10 cellular contexts compared by ENCODE assay signal in genomic region chr3:49005998-49006397, GRCh38. TPM values are rescaled to one million over a fixed set of nuclear protein-coding genes. Genes with fewer than 3 reads are reported as not detected.
DNase-seq lines count a peak whose midpoint lies in the region; ATAC-seq and TF ChIP-seq lines count a peak whose summit lies in the region.
"Had no signal": no experiment of that assay in that cellular context is flagged by ENCODE, and none has a peak within 500 bp of the region (broad histone marks: within the 10 kb centered on the region; RNA-seq: fewer than 3 reads in every experiment).

No MANE protein-coding gene starts in this region.

- peak overlapping the region in 5 of 7 donors; percentile 94 to 99 (median 99) for H3K27ac Mint-ChIP-seq in CD14-positive monocyte

- intact Hi-C loops in CD14-positive monocyte (cut with micrococcal nuclease), result loop anchor here in 1 of 2 donors (2.0 kb wide), 1 partner anchor 17 kb away; no protein-coding TSS in a partner anchor
- intact Hi-C loops in ovary (cut with DNase I), result loop anchor here in 1 of 4 donors (2.0 kb wide), 1 partner anchor 15 kb away; the partner anchor contains the start of gene P4HTM

- peaks cover 45% of the 10 kb centered on the region for H3K79me2 ChIP-seq in Loucy (ENCODE audit: insufficient read depth, low read length)

- TF ChIP-seq POLR2A in ovary (IDR thresholded peaks at IDR 0.05), result no peak

- H3K36me3 Mint-ChIP-seq in CD14-positive monocyte, result peaks cover 5 to 13% of the 10 kb centered on the region in 2 donors

- no peaks in the 10 kb centered on the region for H3K9me3 ChIP-seq in Loucy (ENCODE audit: insufficient read depth, low read depth, low read length)
- no peaks in the 10 kb centered on the region for H3K9me3 ChIP-seq in ovary

- no peaks in the 10 kb centered on the region for H3F3A ChIP-seq in Loucy (ENCODE audit: low read depth)

- DNase-seq in CD14-positive monocyte (ENCODE audit: low spot score) (no peak), coronary artery (ENCODE audit: low spot score) (no peak), ovary (peak in 1 of 5 donors; percentile 53), ureter (ENCODE audit: low spot score) (no peak), H7 (no peak)
- DNase-seq: effector CD8-positive, alpha-beta T cell; stimulated activated CD4-positive, alpha-beta T cell treated with anti-CD3 and anti-CD28 coated beads, Interleukin-4, amount 100 ng/mL, for 1 hour had no signal

- no peaks in the 10 kb centered on the region for H3K27me3 ChIP-seq in Loucy (ENCODE audit: insufficient read depth, low read length, poor library complexity, severe bottlenecking)
- no peaks in the 10 kb centered on the region for H3K27me3 ChIP-seq in ovary
- no peaks in the 10 kb centered on the region; the same call in 1 of the 2 replicates for H3K27me3 ChIP-seq in H7 (ENCODE audit: control insufficient read depth, insufficient read depth, low read length)

- peaks cover 23% of the 10 kb centered on the region for H3K4me1 Mint-ChIP-seq in CD14-positive monocyte

- H3K4me3 ChIP-seq in Loucy (ENCODE audit: low read length, poor library complexity, severe bottlenecking), result peak overlapping the region; percentile 86
- peak overlapping the region; percentile 91 for H3K4me3 ChIP-seq in coronary artery
- H3K4me3 ChIP-seq in ovary, result no peak overlapping the region
- H3K4me3 ChIP-seq in H7 (ENCODE audit: insufficient read depth, low read depth, low read length), result no peak overlapping the region

- 93 to 98% (median 96%) methylated on average over 5 of the region's 5 CpGs for WGBS in ovary, 3 donors

- H3K4me2 ChIP-seq in Loucy (ENCODE audit: low read depth, low read length, poor library complexity, severe bottlenecking), result peak overlapping the region; percentile 82

- TF ChIP-seq CTCF in CD14-positive monocyte (IDR thresholded peaks at IDR 0.05) (no peak), Loucy (conservative IDR thresholded peaks at IDR 0.05; ENCODE audit: low read length) (no peak), coronary artery (IDR thresholded peaks at IDR 0.05) (no peak), ovary (IDR thresholded peaks at IDR 0.05) (no peak)

- peaks cover 0 to 2% (median 1%) of the 10 kb centered on the region in 3 donors for H3K27me3 Mint-ChIP-seq in CD14-positive monocyte (ENCODE audit: low read depth in 3 of 3)

- no peak for TF ChIP-seq EP300 in ovary (IDR thresholded peaks at IDR 0.05)

- no peaks in the 10 kb centered on the region for H3K9me3 Mint-ChIP-seq in CD14-positive monocyte

- no peak overlapping the region for H2AFZ ChIP-seq in Loucy (ENCODE audit: low read length)

- H3K9ac ChIP-seq in Loucy (ENCODE audit: low read depth, low read length, poor library complexity, severe bottlenecking), result peak overlapping the region; percentile 100

- no peak overlapping the region for H3K4me3 Mint-ChIP-seq in CD14-positive monocyte

- H3K36me3 ChIP-seq in Loucy (ENCODE audit: insufficient read depth, low read length), result no peaks in the 10 kb centered on the region
- H3K36me3 ChIP-seq in ovary, result no peaks in the 10 kb centered on the region
- H3K36me3 ChIP-seq in H7 (replicated peaks; ENCODE audit: control insufficient read depth, insufficient read depth, low read length), result peaks cover 2% of the 10 kb centered on the region

- H3K27ac ChIP-seq in coronary artery (peak overlapping the region; percentile 89 to 91), ovary (peak overlapping the region; percentile 91 to 97)

- no peak for ATAC-seq in esophagus mucosa
- no peak for ATAC-seq in GM18861 (IDR thresholded peaks at IDR 0.05; ENCODE audit: unreplicated experiment)

- H3K4me1 ChIP-seq in Loucy (ENCODE audit: insufficient read depth, low read length, poor library complexity, severe bottlenecking), result peaks cover 14% of the 10 kb centered on the region
- H3K4me1 ChIP-seq in ovary (ENCODE audit: insufficient read depth), result peaks cover 6% of the 10 kb centered on the region

- peaks cover 22% of the 10 kb centered on the region for H4K20me1 ChIP-seq in Loucy (ENCODE audit: insufficient read depth, low read length, poor library complexity, severe bottlenecking)

- H3K9me2 ChIP-seq in Loucy (replicated peaks; ENCODE audit: low read depth, low read length), result no peaks in the 10 kb centered on the region

RNA-seq across cellular contexts. Expression of gene WDR6, which starts 1.2 kb away (rescaled TPM):
- polyA plus RNA-seq in CD14-positive monocyte (10 to 100 TPM; 30.6 to 46.3 TPM), ovary (100 to 1,000 TPM; 109 to 196 TPM)
- total RNA-seq in ovary (100 to 1,000 TPM; 116 to 289 (median 230) TPM), esophagus mucosa (36.3 TPM), ureter (210 TPM)
- total RNA-seq in H7 (2014; rRNA removed; shearing (Covaris generic)), result 141 and 151 TPM in 2 replicates

RNA-seq across cellular contexts. Expression of gene DALRD3, which starts 12.4 kb away (rescaled TPM):
- polyA plus RNA-seq in CD14-positive monocyte (10 to 100 TPM; 15.0 to 20.0 TPM), ovary (10 to 100 TPM; 23.0 to 33.1 TPM)
- total RNA-seq in ovary (10 to 100 TPM; 21.1 to 74.9 (median 27.5) TPM), esophagus mucosa (33.1 TPM), ureter (37.0 TPM)
- 55.5 and 65.9 TPM in 2 replicates for total RNA-seq in H7 (2014; rRNA removed; shearing (Covaris generic))

RNA-seq across cellular contexts. Expression of gene NDUFAF3, which starts 15.9 kb away (rescaled TPM):
- polyA plus RNA-seq in CD14-positive monocyte (10 to 100 TPM; 88.8 to 93.4 TPM), ovary (10 to 100 TPM; 43.2 to 72.6 TPM)
- total RNA-seq in ovary (100 to 1,000 TPM in 3 of 7 donors, 10 to 100 TPM in 4; 77.4 to 132 (median 96.3) TPM), esophagus mucosa (44.0 TPM), ureter (122 TPM)
- total RNA-seq in H7 (2014; rRNA removed; shearing (Covaris generic)), result 81.2 and 94.8 TPM in 2 replicates

RNA-seq across cellular contexts. Expression of gene P4HTM, which starts 16.0 kb away (rescaled TPM):
- polyA plus RNA-seq in CD14-positive monocyte, result 10 to 100 TPM; 14.9 to 18.1 TPM
- 100 to 1,000 TPM in 1 of 7 donors, 10 to 100 TPM in 6; 31.5 to 125 (median 46.5) TPM for total RNA-seq in ovary
- 10 to 100 TPM; 16.6 to 33.5 TPM for polyA plus RNA-seq in ovary
- 8.4 TPM for total RNA-seq in esophagus mucosa
- total RNA-seq in ureter, result 47.2 TPM
- total RNA-seq in H7 (2014; rRNA removed; shearing (Covaris generic)), result 17.6 and 22.4 TPM in 2 replicates

RNA-seq across cellular contexts. Expression of gene IMPDH2, which starts 23.2 kb away (rescaled TPM):
- 10 to 100 TPM; 20.8 to 21.0 TPM for polyA plus RNA-seq in CD14-positive monocyte
- 100 to 1,000 TPM; 264 to 523 (median 420) TPM for total RNA-seq in ovary
- 100 to 1,000 TPM; 295 to 381 TPM for polyA plus RNA-seq in ovary
- 270 TPM for total RNA-seq in esophagus mucosa
- 268 TPM for total RNA-seq in ureter
- total RNA-seq in H7 (2014; rRNA removed; shearing (Covaris generic)), result 409 and 490 TPM in 2 replicates

Comparison
In these comparisons a context has a peak if more than half of its experiments do, and no peak if none do; other contexts are left out.
1. H3K4me3 ChIP-seq: peak in Loucy (single experiment) and coronary artery (single experiment); none in ovary (single experiment) and H7 (single experiment).